Comparison of ENCODE assay signal across 9 cellular contexts in the genomic region with DNA sequence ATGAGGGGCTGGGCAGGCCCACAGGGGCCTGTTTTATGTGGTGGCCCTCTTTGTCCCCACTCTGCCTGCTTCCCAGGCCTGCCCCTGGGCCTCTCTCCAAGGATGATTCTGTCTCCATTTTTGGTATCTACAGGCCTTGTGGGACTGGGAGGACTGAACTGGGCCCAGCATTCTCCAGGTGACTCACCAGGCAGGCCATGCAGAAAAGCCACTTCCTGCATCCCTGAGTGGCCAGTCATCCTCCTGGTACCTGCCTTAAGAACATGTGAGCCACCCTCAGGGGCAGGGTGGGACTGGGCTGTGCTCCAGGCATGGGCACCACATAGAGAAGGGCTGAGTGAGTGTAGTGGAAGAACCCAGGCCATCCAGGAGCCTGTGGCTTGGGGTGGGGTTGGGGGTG. TPM values are rescaled to one million over a fixed set of nuclear protein-coding genes. Genes with fewer than 3 reads are reported as not detected.
DNase-seq lines count a peak whose midpoint lies in the region; TF ChIP-seq lines count a peak whose summit lies in the region.
"Had no signal": no experiment of that assay in that cellular context is flagged by ENCODE, and none has a peak within 500 bp of the region (broad histone marks: within the 10 kb centered on the region; RNA-seq: fewer than 3 reads in every experiment).

No MANE protein-coding gene starts in this region.

- H2BK20ac ChIP-seq in H9 (ENCODE audit: low read depth, low read length, poor library complexity, severe bottlenecking), result no peak overlapping the region

- POLR2A ChIA-PET in AG04449 (lab: Yijun Ruan, JAX), result interaction anchor here (0.9 to 1.4 kb wide), 3 partner anchors 14 to 37 kb away, joined by 3 read pairs; no protein-coding TSS in a partner anchor

- no peak overlapping the region for H3K9ac ChIP-seq in H9 (ENCODE audit: extremely low read depth, insufficient read length, low read length)

- no peak overlapping the region for H3K27ac ChIP-seq in H9 (ENCODE audit: insufficient read length, low read depth, low read length)
- H3K27ac ChIP-seq: WERI-Rb-1 had no signal

- H3K23ac ChIP-seq in H9 (ENCODE audit: insufficient read length, low read depth, low read length), result no peak overlapping the region

- TF ChIP-seq CTCF in AG04449 (IDR thresholded peaks at IDR 0.05; ENCODE audit: insufficient read depth, low read length, missing control alignments), result no peak
- no peak for TF ChIP-seq CTCF in H9 (conservative IDR thresholded peaks at IDR 0.05)

- H3K14ac ChIP-seq in H9 (ENCODE audit: insufficient read depth, low read length), result no peak overlapping the region; the same call in 1 of the 2 replicates

- no peak overlapping the region for H2AFZ ChIP-seq in H9 (ENCODE audit: low read length)

- H3K4ac ChIP-seq in H9 (ENCODE audit: low read depth, low read length), result no peak overlapping the region

- no peak overlapping the region for H2BK15ac ChIP-seq in H9 (ENCODE audit: low read depth, low read length)

- H3K27ac Mint-ChIP-seq in H9, result no peak overlapping the region

- H3K4me3 ChIP-seq in AG04449 (ENCODE audit: low read depth, low read length), result no peak overlapping the region

- H4K91ac ChIP-seq in H9 (ENCODE audit: insufficient read length, low read depth, low read length), result no peak overlapping the region

- no peak overlapping the region for H2BK12ac ChIP-seq in H9 (ENCODE audit: insufficient read length, low read depth, low read length)

- no peak overlapping the region for H2BK5ac ChIP-seq in H9 (ENCODE audit: insufficient read length, low read length)

- H4K5ac ChIP-seq in H9 (ENCODE audit: insufficient read length, low read depth, low read length), result no peak overlapping the region

- H3K9me3 ChIP-seq in H9 (ENCODE audit: control insufficient read depth, low read depth, low read length), result no peaks in the 10 kb centered on the region

- peaks cover 7% of the 10 kb centered on the region; the same call in 1 of the 2 replicates for H3K4me1 ChIP-seq in H9 (ENCODE audit: insufficient read depth, low read length)

- H3K4me2 ChIP-seq in H9 (ENCODE audit: insufficient read depth, insufficient read length, low read length), result no peak overlapping the region

- no peaks in the 10 kb centered on the region for H3K79me2 ChIP-seq in H9 (ENCODE audit: insufficient read depth, low read length)

- no peak overlapping the region for H3K4me3 Mint-ChIP-seq in H9

- H4K8ac ChIP-seq in H9 (replicated peaks; ENCODE audit: insufficient read length, low read depth, low read length), result no peak overlapping the region

- H3T11ph ChIP-seq in H9 (ENCODE audit: low read length), result no peak overlapping the region

- no peaks in the 10 kb centered on the region for H4K20me1 ChIP-seq in H9 (ENCODE audit: control insufficient read depth, insufficient read depth, insufficient read length)

- no peaks in the 10 kb centered on the region for H3K9me3 Mint-ChIP-seq in H9

- H3K18ac ChIP-seq in H9 (ENCODE audit: insufficient read length, low read depth, low read length), result no peak overlapping the region

- CTCF ChIA-PET in AG04449 (lab: Yijun Ruan, JAX), result interaction anchor here (0.9 to 3.1 kb wide), 15 partner anchors 10 to 635 kb away, joined by 3 to 16 read pairs (median 4); partner anchors contain the start of gene BCAR3

- H3K56ac ChIP-seq in H9 (ENCODE audit: insufficient read length, low read depth, low read length), result no peak overlapping the region

- no peaks in the 10 kb centered on the region for H3K36me3 Mint-ChIP-seq in H9 (ENCODE audit: insufficient read depth in 1 of 3, low read depth in 3 of 3)

- H2BK120ac ChIP-seq in H9 (ENCODE audit: low read depth, low read length, poor library complexity, severe bottlenecking), result no peak overlapping the region

- no peaks in the 10 kb centered on the region for H3K27me3 ChIP-seq in H9 (ENCODE audit: insufficient read depth, low read length)

- H3K4me1 Mint-ChIP-seq in H9, result peaks cover 17 to 18% of the 10 kb centered on the region in 2 experiments

- no peaks in the 10 kb centered on the region for H3K27me3 Mint-ChIP-seq in H9 (ENCODE audit: low read depth)

- no peaks in the 10 kb centered on the region for H3K23me2 ChIP-seq in H9 (ENCODE audit: insufficient read length, low read depth, low read length, poor library complexity, severe bottlenecking)

- DNase-seq in AG04449 (ENCODE audit: low read depth, low spot score) (peak; percentile 97), H9 (peak; percentile 28), amniotic epithelial cell (ENCODE audit: low read depth) (peak; percentile 98), kidney tubule cell (ENCODE audit: low spot score) (peak; percentile 100), SHP77 treated with DMSO at 0.1 percent for 48 hours (lab: John Stamatoyannopoulos, UW) (no peak), NCI-H1436 (lab: John Stamatoyannopoulos, UW) (no peak), retina (no peak), NCI-H510A (lab: John Stamatoyannopoulos, UW) (no peak)
- DNase-seq: WERI-Rb-1 had no signal

- H3K79me1 ChIP-seq in H9 (ENCODE audit: insufficient read depth, low read depth, low read length, poor library complexity, severe bottlenecking), result no peaks in the 10 kb centered on the region

- H2AK5ac ChIP-seq in H9 (ENCODE audit: insufficient read length, low read length), result no peak overlapping the region

RNA-seq across cellular contexts. Expression of gene BCAR3, which starts 20.0 kb away (rescaled TPM):
- total RNA-seq in H9 (2021), result 4.9 and 5.6 TPM in 2 replicates

Comparison
In these comparisons a context has a peak if more than half of its experiments do, and no peak if none do; other contexts are left out.
1. DNase-seq: peak in AG04449 (single experiment), H9 (single experiment), amniotic epithelial cell (single experiment) and kidney tubule cell (single experiment); none in SHP77 treated with DMSO at 0.1 percent for 48 hours (single experiment), NCI-H1436 (single experiment), retina (single experiment) and NCI-H510A (single experiment).